8 cellular contexts compared by ENCODE assay signal in genomic region chr11:45847908-45848316, GRCh38. TPM values are rescaled to one million over a fixed set of nuclear protein-coding genes. Genes with fewer than 3 reads are reported as not detected.
DNase-seq lines count a peak whose midpoint lies in the region; ATAC-seq and TF ChIP-seq lines count a peak whose summit lies in the region.

No MANE protein-coding gene starts in this region.

- no peaks in the 10 kb centered on the region for H3K9me3 Mint-ChIP-seq in CD8-positive, alpha-beta T cell

- POLR2A ChIA-PET in CD8-positive, alpha-beta T cell (lab: Charles Lee), result interaction anchor here (2.1 kb wide), 1 partner anchor 70 kb away, joined by 10 read pairs; the partner anchor contains the start of gene PEX16

- H3K27ac ChIP-seq in CD8-positive, alpha-beta T cell (ENCODE audit: low read depth, low read length), result peak overlapping the region; percentile 88
- H3K27ac ChIP-seq in HUES6 (ENCODE audit: low read depth, low read length), result no peak overlapping the region

- no peaks in the 10 kb centered on the region for H3K9me3 ChIP-seq in CD8-positive, alpha-beta T cell (ENCODE audit: low read length)
- no peaks in the 10 kb centered on the region for H3K9me3 ChIP-seq in HUES6 (ENCODE audit: control insufficient read depth, insufficient read depth, low read depth, low read length)

- CTCF ChIA-PET in CD8-positive, alpha-beta T cell (lab: Charles Lee), result no interaction called here

- intact Hi-C loops in CD8-positive, alpha-beta T cell (cut with DNase I, micrococcal nuclease), result loop anchor here (1.0 to 10.0 kb wide), 10 partner anchors 37 to 1997 kb away; partner anchors contain the start of genes MAPK8IP1 (in 2 of the 2), SLC35C1 (in 2 of the 2), ARHGAP1 (in 1 of the 2) and NUP160 (in 1 of the 2)

- H3K4me1 Mint-ChIP-seq in CD8-positive, alpha-beta T cell (ENCODE audit: low read depth), result peaks cover 59% of the 10 kb centered on the region

- peak overlapping the region; percentile 81 for H3K9ac ChIP-seq in HUES6 (ENCODE audit: low read length)

- H3K27ac Mint-ChIP-seq in CD8-positive, alpha-beta T cell, result peak overlapping the region; percentile 95

- peaks cover 5% of the 10 kb centered on the region for H3K36me3 ChIP-seq in CD8-positive, alpha-beta T cell (ENCODE audit: insufficient read depth, low read length)
- no peaks in the 10 kb centered on the region for H3K36me3 ChIP-seq in HUES6 (ENCODE audit: control insufficient read depth, insufficient read depth, low read length)

- H3K4me3 Mint-ChIP-seq in CD8-positive, alpha-beta T cell, result peak overlapping the region; percentile 82

- peak overlapping the region; percentile 81 for H3K4me3 ChIP-seq in CD8-positive, alpha-beta T cell (ENCODE audit: low read depth, low read length)
- H3K4me3 ChIP-seq in HUES6 (ENCODE audit: low read depth, low read length) (peak overlapping the region; percentile 93), choroid plexus epithelial cell (ENCODE audit: low read depth, low read length) (peak overlapping the region; percentile 91)

- DNase-seq in CD8-positive, alpha-beta T cell, result peak in 6 of 7 experiments; percentile 6 to 44 (median 26)
- DNase-seq in T-helper 22 cell (ENCODE audit: low read depth) (peak; percentile 1), choroid plexus epithelial cell (ENCODE audit: low read depth) (peak; percentile 76), left kidney (ENCODE audit: low read depth, low spot score) (peak; percentile 80)
- peak; percentile 16 to 26 for DNase-seq in stimulated activated CD4-positive, alpha-beta T cell treated with anti-CD3 and anti-CD28 coated beads, Interleukin-4, amount 100 ng/mL, for 48 hours (ENCODE audit: low read depth in 2 of 2)

- peaks cover 39% of the 10 kb centered on the region for H3K4me1 ChIP-seq in CD8-positive, alpha-beta T cell (ENCODE audit: insufficient read depth, low read length)
- peaks cover 19% of the 10 kb centered on the region for H3K4me1 ChIP-seq in HUES6 (ENCODE audit: control insufficient read depth, insufficient read depth, low read length)

- H3K27me3 ChIP-seq in CD8-positive, alpha-beta T cell (ENCODE audit: insufficient read depth, low read length), result no peaks in the 10 kb centered on the region
- peaks cover 27% of the 10 kb centered on the region for H3K27me3 ChIP-seq in HUES6 (ENCODE audit: control insufficient read depth, insufficient read depth, low read length)

- peaks cover 13% of the 10 kb centered on the region for H3K36me3 Mint-ChIP-seq in CD8-positive, alpha-beta T cell

- H3K27me3 Mint-ChIP-seq in CD8-positive, alpha-beta T cell (ENCODE audit: low read depth), result no peaks in the 10 kb centered on the region

- peak; percentile 6 for ATAC-seq in CD8-positive, alpha-beta T cell
- peak; percentile 4 for ATAC-seq in GM19467 (IDR thresholded peaks at IDR 0.05; ENCODE audit: unreplicated experiment)
- no peak for ATAC-seq in HG02981 (IDR thresholded peaks at IDR 0.05; ENCODE audit: unreplicated experiment)

- no peak for TF ChIP-seq CTCF in CD8-positive, alpha-beta T cell (IDR thresholded peaks at IDR 0.05)
- TF ChIP-seq CTCF in choroid plexus epithelial cell (conservative IDR thresholded peaks at IDR 0.05; ENCODE audit: low read depth, low read length), result peak; percentile 44

RNA-seq across cellular contexts. Expression of gene CRY2, which starts 0.6 kb away (rescaled TPM):
- total RNA-seq in CD8-positive, alpha-beta T cell, result 100 to 1,000 TPM; 172 to 177 TPM

RNA-seq across cellular contexts. Expression of gene MAPK8IP1, which starts 37.5 kb away (rescaled TPM):
- total RNA-seq in CD8-positive, alpha-beta T cell, result 1 to 10 TPM; 6.5 to 8.4 TPM

RNA-seq across cellular contexts. Expression of gene SLC35C1, which starts 43.0 kb away (rescaled TPM):
- total RNA-seq in CD8-positive, alpha-beta T cell, result 1 to 10 TPM; 3.1 to 3.3 TPM

RNA-seq across cellular contexts. Expression of gene FREY1, which starts 59.2 kb away (rescaled TPM):
- total RNA-seq in CD8-positive, alpha-beta T cell, result 1 to 10 TPM; 3.7 to 5.1 TPM

Comparison
In these comparisons a context has a peak if more than half of its experiments do, and no peak if none do; other contexts are left out.
1. DNase-seq: peak in every context shown above with its lines; median percentile 80 in left kidney; 76 in choroid plexus epithelial cell; 26 in CD8-positive, alpha-beta T cell; 21 in stimulated activated CD4-positive, alpha-beta T cell treated with anti-CD3 and anti-CD28 coated beads, Interleukin-4, amount 100 ng/mL, for 48 hours; 1 in T-helper 22 cell.